In the genomic region with DNA sequence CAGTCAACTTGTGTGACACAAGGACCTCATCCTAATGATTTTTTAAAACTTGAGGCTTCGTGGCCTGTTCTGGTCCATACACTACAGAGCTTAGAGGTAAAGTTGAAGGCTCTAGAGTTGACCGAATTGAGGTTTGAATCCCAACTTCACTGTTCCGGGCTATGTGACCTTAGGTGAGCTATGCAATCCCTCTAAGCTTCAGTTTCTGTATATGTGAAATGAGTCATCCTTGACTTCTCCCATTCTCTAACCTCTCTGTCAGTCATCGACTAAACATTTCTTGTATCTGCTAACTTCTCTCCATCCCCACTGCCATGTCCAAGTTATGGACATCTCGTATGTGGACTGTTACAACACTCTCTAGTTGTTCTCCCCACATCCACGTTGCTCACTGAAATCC, we compare ENCODE assay signal across 15 cellular contexts.
A peak's percentile ranks its signal among the peaks of the same experiment; 100 is the strongest.
DNase-seq lines count a peak whose midpoint lies in the region; ATAC-seq and TF ChIP-seq lines count a peak whose summit lies in the region.
"Had no signal": no experiment of that assay in that cellular context is flagged by ENCODE, and none has a peak within 500 bp of the region (broad histone marks: within the 10 kb centered on the region; RNA-seq: fewer than 3 reads in every experiment).

No MANE protein-coding gene starts in this region.

- no peak overlapping the region for H2BK5ac ChIP-seq in H9 (ENCODE audit: insufficient read length, low read length)

- no peak overlapping the region for H3K23ac ChIP-seq in H9 (ENCODE audit: insufficient read length, low read depth, low read length)

- no peak overlapping the region for H3K4me3 Mint-ChIP-seq in H9
- no peak overlapping the region for H3K4me3 Mint-ChIP-seq in T-cell
- H3K4me3 Mint-ChIP-seq: neural progenitor cell had no signal

- no peak overlapping the region for H3K9ac ChIP-seq in HCT116 (ENCODE audit: low read length)
- no peak overlapping the region for H3K9ac ChIP-seq in SK-N-SH
- no peak overlapping the region for H3K9ac ChIP-seq in H9 (ENCODE audit: extremely low read depth, insufficient read length, low read length)
- H3K9ac ChIP-seq: neural progenitor cell had no signal

- POLR2A ChIA-PET in A673 (lab: Charles Lee; ENCODE audit: low non-redundant PET), result no interaction called here
- POLR2A ChIA-PET in HCT116 (lab: Charles Lee), result no interaction called here
- POLR2A ChIA-PET in SK-N-SH (lab: Yijun Ruan, JAX), result no interaction called here
- POLR2A ChIA-PET in T-cell (lab: Charles Lee), result no interaction called here

- no peak overlapping the region for H2BK20ac ChIP-seq in H9 (ENCODE audit: low read depth, low read length, poor library complexity, severe bottlenecking)

- no peaks in the 10 kb centered on the region for H3K79me1 ChIP-seq in H9 (ENCODE audit: insufficient read depth, low read depth, low read length, poor library complexity, severe bottlenecking)

- no peaks in the 10 kb centered on the region for H3K36me3 ChIP-seq in A673 (ENCODE audit: insufficient read depth, low read length, poor library complexity, severe bottlenecking)
- no peaks in the 10 kb centered on the region for H3K36me3 ChIP-seq in HCT116 (ENCODE audit: control insufficient read depth in 1 of 2, insufficient read depth in 2 of 2, low read length in 2 of 2)
- H3K36me3 ChIP-seq in SK-N-SH (replicated peaks in 1 of 2; ENCODE audit: control insufficient read depth in 1 of 2, insufficient read depth in 2 of 2, low read length in 1 of 2), result no peaks in the 10 kb centered on the region
- H3K36me3 ChIP-seq: lower lobe of right lung, neural progenitor cell, sigmoid colon had no signal

- no peaks in the 10 kb centered on the region for H3K4me1 Mint-ChIP-seq in H9
- H3K4me1 Mint-ChIP-seq in T-cell, result peaks cover 8 to 18% (median 16%) of the 10 kb centered on the region in 3 donors
- H3K4me1 Mint-ChIP-seq: neural progenitor cell had no signal

- ATAC-seq in HCT116, result peak; percentile 40; the same call in 1 of the 2 replicates
- no peak for ATAC-seq in HG02678 (IDR thresholded peaks at IDR 0.05; ENCODE audit: unreplicated experiment)
- no peak for ATAC-seq in T-cell (replicated peaks in 1 of 4)
- ATAC-seq: lower lobe of right lung had no signal

- H3K18ac ChIP-seq in H9 (ENCODE audit: insufficient read length, low read depth, low read length), result no peak overlapping the region

- no peak overlapping the region for H3K14ac ChIP-seq in H9 (ENCODE audit: insufficient read depth, low read length)

- H3K4me1 ChIP-seq in A673 (ENCODE audit: insufficient read depth, low read length, poor library complexity, severe bottlenecking) (peaks cover 39% of the 10 kb centered on the region), HCT116 (ENCODE audit: control insufficient read depth in 1 of 2, insufficient read depth in 2 of 2, low read length in 2 of 2) (peaks cover 14 to 58% of the 10 kb centered on the region in 2 experiments), SK-N-SH (ENCODE audit: control insufficient read depth in 1 of 2, insufficient read depth in 2 of 2, low read depth in 1 of 2, low read length in 1 of 2) (peaks cover 2 to 24% of the 10 kb centered on the region in 2 experiments; a peak in 3 of 4 replicates), H9 (ENCODE audit: insufficient read depth, low read length) (no peaks in the 10 kb centered on the region)
- H3K4me1 ChIP-seq: lower lobe of right lung, neural progenitor cell, sigmoid colon had no signal

- H3K9me3 Mint-ChIP-seq in H9, result no peaks in the 10 kb centered on the region
- no peaks in the 10 kb centered on the region for H3K9me3 Mint-ChIP-seq in T-cell
- H3K9me3 Mint-ChIP-seq: neural progenitor cell had no signal

- H2BK120ac ChIP-seq in H9 (ENCODE audit: low read depth, low read length, poor library complexity, severe bottlenecking), result no peak overlapping the region

- H3K9me2 ChIP-seq in HCT116 (ENCODE audit: insufficient read depth), result no peaks in the 10 kb centered on the region
- no peaks in the 10 kb centered on the region for H3K9me2 ChIP-seq in SK-N-SH

- H2AFZ ChIP-seq in HCT116 (ENCODE audit: low read depth, low read length, poor library complexity, severe bottlenecking) (peak overlapping the region; percentile 75), SK-N-SH (ENCODE audit: low read depth) (peak overlapping the region; percentile 60), H9 (ENCODE audit: low read length) (no peak overlapping the region)
- H2AFZ ChIP-seq: neural progenitor cell had no signal

- no peak overlapping the region for H2AK5ac ChIP-seq in H9 (ENCODE audit: insufficient read length, low read length)

- H3K4me2 ChIP-seq in HCT116 (ENCODE audit: low read length) (peak overlapping the region; percentile 52), SK-N-SH (no peak overlapping the region), H9 (ENCODE audit: insufficient read depth, insufficient read length, low read length) (no peak overlapping the region)
- H3K4me2 ChIP-seq: neural progenitor cell had no signal

- H3F3A ChIP-seq in SK-N-SH (replicated peaks; ENCODE audit: insufficient read depth), result peaks cover 12% of the 10 kb centered on the region

- H3K56ac ChIP-seq in H9 (ENCODE audit: insufficient read length, low read depth, low read length), result no peak overlapping the region

- H3K27ac ChIP-seq in A673 (ENCODE audit: low read depth, low read length, poor library complexity, severe bottlenecking), result peak overlapping the region; percentile 21
- no peak overlapping the region for H3K27ac ChIP-seq in HCT116 (ENCODE audit: low read depth, low read length)
- peak overlapping the region in 1 of 2 experiments; percentile 89; a peak in 2 of 4 replicates for H3K27ac ChIP-seq in SK-N-SH (ENCODE audit: low read depth in 2 of 2, low read length in 1 of 2)
- peak overlapping the region; percentile 99 for H3K27ac ChIP-seq in epithelial cell of prostate
- no peak overlapping the region for H3K27ac ChIP-seq in H9 (ENCODE audit: insufficient read length, low read depth, low read length)
- H3K27ac ChIP-seq: lower lobe of right lung, neural progenitor cell, sigmoid colon had no signal

- CTCF ChIA-PET in A673 (lab: Charles Lee) (no interaction called here), HCT116 (lab: Charles Lee) (no interaction called here), SK-N-SH (lab: Yijun Ruan, JAX) (no interaction called here), T-cell (lab: Charles Lee) (no interaction called here)

- H3K27me3 Mint-ChIP-seq in H9 (ENCODE audit: low read depth), result peaks cover 3% of the 10 kb centered on the region
- peaks cover 0 to 13% of the 10 kb centered on the region in 2 donors for H3K27me3 Mint-ChIP-seq in T-cell

- H4K8ac ChIP-seq in H9 (replicated peaks; ENCODE audit: insufficient read length, low read depth, low read length), result no peak overlapping the region

- H3K36me3 Mint-ChIP-seq in H9 (ENCODE audit: insufficient read depth in 1 of 3, low read depth in 3 of 3) (no peaks in the 10 kb centered on the region), T-cell (peaks cover 16% of the 10 kb centered on the region)
- H3K36me3 Mint-ChIP-seq: neural progenitor cell had no signal

- TF ChIP-seq RAD21 in HCT116 (IDR thresholded peaks at IDR 0.05; ENCODE audit: low read depth), result no peak
- no peak for TF ChIP-seq RAD21 in SK-N-SH (IDR thresholded peaks at IDR 0.05; ENCODE audit: low read length)

- H3K4me3 ChIP-seq in A673 (ENCODE audit: low read depth, low read length, poor library complexity, severe bottlenecking), result no peak overlapping the region
- H3K4me3 ChIP-seq in HCT116 (replicated peaks in 1 of 2; ENCODE audit: low read depth in 1 of 2, low read length in 2 of 2), result peak overlapping the region in 1 of 2 experiments; percentile 30; a peak in 2 of 4 replicates
- H3K4me3 ChIP-seq in SK-N-SH (ENCODE audit: low read depth in 2 of 2, low read length in 1 of 2), result no peak overlapping the region
- H3K4me3 ChIP-seq: lower lobe of right lung, neural progenitor cell, sigmoid colon had no signal

- H3K27ac Mint-ChIP-seq in H9 (no peak overlapping the region), T-cell (no peak overlapping the region)
- H3K27ac Mint-ChIP-seq: neural progenitor cell had no signal

- H3T11ph ChIP-seq in H9 (ENCODE audit: low read length), result no peak overlapping the region

- no peak overlapping the region for H3K4ac ChIP-seq in H9 (ENCODE audit: low read depth, low read length)

- H4K5ac ChIP-seq in H9 (ENCODE audit: insufficient read length, low read depth, low read length), result no peak overlapping the region

- no peaks in the 10 kb centered on the region for H3K27me3 ChIP-seq in A673 (replicated peaks; ENCODE audit: insufficient read depth, low read depth, low read length, poor library complexity)
- H3K27me3 ChIP-seq in HCT116 (ENCODE audit: insufficient read depth, low read length), result no peaks in the 10 kb centered on the region
- H3K27me3 ChIP-seq in SK-N-SH (ENCODE audit: insufficient read depth), result no peaks in the 10 kb centered on the region
- H3K27me3 ChIP-seq in H9 (ENCODE audit: insufficient read depth, low read length), result no peaks in the 10 kb centered on the region
- H3K27me3 ChIP-seq: neural progenitor cell, sigmoid colon had no signal

- TF ChIP-seq POLR2A in HCT116 (IDR thresholded peaks at IDR 0.05; ENCODE audit: borderline replicate concordance, extremely low read depth, insufficient read depth, insufficient read length), result no peak

- RAD21 ChIA-PET in HCT116 (lab: Charles Lee; ENCODE audit: low non-redundant PET in 1 of 2, low total read pairs in 2 of 2, uncharacterized antibody in 2 of 2, unreplicated experiment in 2 of 2), result no interaction called here

- H3K79me2 ChIP-seq in HCT116 (ENCODE audit: insufficient read depth, low read length) (no peaks in the 10 kb centered on the region), SK-N-SH (ENCODE audit: insufficient read depth) (no peaks in the 10 kb centered on the region), H9 (ENCODE audit: insufficient read depth, low read length) (no peaks in the 10 kb centered on the region)

- BruUV-seq in A673 (replicated peaks; lab: Mats Ljungman, UMichigan) (no TSS peak), HCT116 (replicated peaks; lab: Mats Ljungman, UMichigan) (no TSS peak)

- intact Hi-C loops in A673 (cut with micrococcal nuclease; ENCODE audit: unreplicated experiment) (loop anchor here (5.0 kb wide), 1 partner anchor 95 kb away; no protein-coding TSS in a partner anchor), HCT116 (cut with micrococcal nuclease) (no loop called here)

- H2BK15ac ChIP-seq in H9 (ENCODE audit: low read depth, low read length), result no peak overlapping the region

- no peaks in the 10 kb centered on the region for H3K23me2 ChIP-seq in H9 (ENCODE audit: insufficient read length, low read depth, low read length, poor library complexity, severe bottlenecking)

- no peak overlapping the region for H2BK12ac ChIP-seq in H9 (ENCODE audit: insufficient read length, low read depth, low read length)

- TF ChIP-seq CTCF in A673 (conservative IDR thresholded peaks at IDR 0.05; ENCODE audit: low read depth, low read length) (no peak), HCT116 (IDR thresholded peaks at IDR 0.05 in 2 of 3, conservative IDR thresholded peaks at IDR 0.05 in 1 of 3; ENCODE audit: borderline replicate concordance in 1 of 3, insufficient read depth in 1 of 3, low read depth in 2 of 3, low read length in 2 of 3) (no peak), SK-N-SH (IDR thresholded peaks at IDR 0.05) (no peak), H9 (conservative IDR thresholded peaks at IDR 0.05) (no peak)

- H4K20me1 ChIP-seq in HCT116 (ENCODE audit: insufficient read depth) (no peaks in the 10 kb centered on the region), SK-N-SH (ENCODE audit: insufficient read depth) (no peaks in the 10 kb centered on the region), H9 (ENCODE audit: control insufficient read depth, insufficient read depth, insufficient read length) (no peaks in the 10 kb centered on the region)

- no peak overlapping the region for H4K91ac ChIP-seq in H9 (ENCODE audit: insufficient read length, low read depth, low read length)

- no peak for TF ChIP-seq EP300 in SK-N-SH (IDR thresholded peaks at IDR 0.05; ENCODE audit: borderline replicate concordance in 1 of 2, low read depth in 1 of 2, low read length in 1 of 2)

- WGBS in SK-N-SH (ENCODE audit: low lambda C conversion rate), result 46% methylated on average over 6 of the region's 6 CpGs
- no CpG with 5 or more reads among the region's 6 CpGs for WGBS in H9 (ENCODE audit: extremely low coverage, insufficient read length, low lambda C conversion rate)

- DNase-seq in A673 (ENCODE audit: low spot score) (no peak), HCT116 (ENCODE audit: low read depth, low spot score) (no peak), SK-N-SH (no peak), epithelial cell of prostate (ENCODE audit: low read depth, low spot score) (peak; percentile 81), NOMO-1 (lab: John Stamatoyannopoulos, UW; ENCODE audit: unreplicated experiment in 2 of 2) (no peak), H9 (no peak), T-cell (no peak)
- DNase-seq: C1 segment of cervical spinal cord, caudate nucleus, lower lobe of right lung, MM.1S, NCI-H446 treated with DMSO at 0.1 percent for 48 hours, sigmoid colon had no signal

- H3K9me3 ChIP-seq in A673 (ENCODE audit: low read depth, low read length, poor library complexity, severe bottlenecking) (peaks cover 3% of the 10 kb centered on the region), HCT116 (ENCODE audit: control insufficient read depth in 1 of 2, insufficient read depth in 1 of 2, low read depth in 1 of 2, low read length in 2 of 2) (no peaks in the 10 kb centered on the region), SK-N-SH (no peaks in the 10 kb centered on the region), H9 (ENCODE audit: control insufficient read depth, low read depth, low read length) (no peaks in the 10 kb centered on the region)
- H3K9me3 ChIP-seq: lower lobe of right lung, sigmoid colon had no signal

Comparison
In these comparisons a context has a peak if more than half of its experiments do, and no peak if none do; other contexts are left out.
1. H3K27ac ChIP-seq: peak in A673 (single experiment) and epithelial cell of prostate (single experiment); none in HCT116 (single experiment) and H9 (single experiment).